ENCODE assay signal across 15 cellular contexts in the genomic region with DNA sequence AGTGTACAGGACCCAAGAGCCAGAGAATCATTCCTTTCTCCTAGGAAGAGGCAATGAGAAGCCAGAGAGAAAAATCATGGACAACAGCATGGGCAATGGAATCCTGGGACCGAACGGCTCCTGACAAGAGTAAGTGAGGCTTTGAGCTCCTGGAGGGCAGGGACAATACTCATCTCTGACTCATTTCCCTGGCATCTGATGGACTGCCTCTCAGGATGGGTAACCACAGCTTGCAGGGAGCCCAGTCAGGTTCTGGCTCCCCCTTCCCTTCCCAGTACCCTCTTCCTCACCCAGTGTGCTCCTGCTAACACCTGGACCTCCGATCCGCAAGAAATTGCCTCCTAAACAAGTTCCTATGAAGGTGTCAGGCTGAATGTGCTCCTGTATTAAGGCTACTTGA. TPM values are rescaled to one million over a fixed set of nuclear protein-coding genes. Genes with fewer than 3 reads are reported as not detected.
DNase-seq lines count a peak whose midpoint lies in the region; ATAC-seq and TF ChIP-seq lines count a peak whose summit lies in the region.
"Had no signal": no experiment of that assay in that cellular context is flagged by ENCODE, and none has a peak within 500 bp of the region (broad histone marks: within the 10 kb centered on the region; RNA-seq: fewer than 3 reads in every experiment).

No MANE protein-coding gene starts in this region.

- no peak for ATAC-seq in HG02678 (IDR thresholded peaks at IDR 0.05; ENCODE audit: unreplicated experiment)

- H3K9me3 ChIP-seq in HAP-1: no peaks in the 10 kb centered on the region
- H3K9me3 ChIP-seq: esophagus squamous epithelium had no signal

- no peak for TF ChIP-seq CTCF in foreskin fibroblast (IDR thresholded peaks at IDR 0.05; ENCODE audit: low read depth, low read length)

- in situ Hi-C loops in HAP-1 (cut with MboI; ENCODE audit: low sequenced_read_pairs): no loop called here

- 0 out of 2 replicates have a peak, but pooled peaks cover 2% of the 10 kb centered on the region for H3K27me3 ChIP-seq in HAP-1 (ENCODE audit: low read depth)

- DNase-seq in A172 (ENCODE audit: low spot score) (peak; percentile 94), HS-27A (ENCODE audit: low read depth) (peak; percentile 54), T1000 (lab: John Stamatoyannopoulos, UW) (peak; percentile 46), foreskin fibroblast (peak; percentile 49 to 52), HuH-7 (ENCODE audit: low spot score) (no peak), NCI-H524 (lab: John Stamatoyannopoulos, UW) (no peak), HAP-1 (ENCODE audit: low spot score in 2 of 2) (no peak)
- DNase-seq: activated CD8-positive, alpha-beta memory T cell treated with anti-CD3 and anti-CD28 coated beads, Interleukin-2, amount 50 U/mL, for 48 hours; activated naive CD8-positive, alpha-beta T cell treated with anti-CD3 and anti-CD28 coated beads for 36 hours; DMS 273 treated with DMSO at 0.1 percent for 48 hours; esophagus squamous epithelium; KG1; NCI-H2081 had no signal

- H3K4me3 ChIP-seq in foreskin fibroblast (ENCODE audit: low read depth in 1 of 2, low read length in 2 of 2): no peak overlapping the region
- H3K4me3 ChIP-seq in HAP-1: no peak overlapping the region
- H3K4me3 ChIP-seq: esophagus squamous epithelium had no signal

- no peaks in the 10 kb centered on the region for H3K4me1 ChIP-seq in HAP-1
- H3K4me1 ChIP-seq: esophagus squamous epithelium, parathyroid adenoma had no signal

- H3K36me3 ChIP-seq in HAP-1 (replicated peaks): no peaks in the 10 kb centered on the region
- H3K36me3 ChIP-seq: esophagus squamous epithelium had no signal

RNA-seq across cellular contexts. Expression of a gene that starts 51.2 kb away (rescaled TPM):
- total RNA-seq in A172 (2014; rRNA removed; shearing (Covaris generic)): not detected in 2 replicates
- total RNA-seq: activated naive CD8-positive, alpha-beta T cell treated with anti-CD3 and anti-CD28 coated beads for 36 hours; esophagus squamous epithelium had no signal

Comparison
In these comparisons a context has a peak if more than half of its experiments do, and no peak if none do; other contexts are left out.
1. DNase-seq: peak in A172 (single experiment), HS-27A (single experiment), T1000 (single experiment) and foreskin fibroblast (2 of 2); none in HuH-7 (single experiment), NCI-H524 (0 of 2) and HAP-1 (0 of 2).